Comparison of ENCODE assay signal across 13 cellular contexts in the genomic region with DNA sequence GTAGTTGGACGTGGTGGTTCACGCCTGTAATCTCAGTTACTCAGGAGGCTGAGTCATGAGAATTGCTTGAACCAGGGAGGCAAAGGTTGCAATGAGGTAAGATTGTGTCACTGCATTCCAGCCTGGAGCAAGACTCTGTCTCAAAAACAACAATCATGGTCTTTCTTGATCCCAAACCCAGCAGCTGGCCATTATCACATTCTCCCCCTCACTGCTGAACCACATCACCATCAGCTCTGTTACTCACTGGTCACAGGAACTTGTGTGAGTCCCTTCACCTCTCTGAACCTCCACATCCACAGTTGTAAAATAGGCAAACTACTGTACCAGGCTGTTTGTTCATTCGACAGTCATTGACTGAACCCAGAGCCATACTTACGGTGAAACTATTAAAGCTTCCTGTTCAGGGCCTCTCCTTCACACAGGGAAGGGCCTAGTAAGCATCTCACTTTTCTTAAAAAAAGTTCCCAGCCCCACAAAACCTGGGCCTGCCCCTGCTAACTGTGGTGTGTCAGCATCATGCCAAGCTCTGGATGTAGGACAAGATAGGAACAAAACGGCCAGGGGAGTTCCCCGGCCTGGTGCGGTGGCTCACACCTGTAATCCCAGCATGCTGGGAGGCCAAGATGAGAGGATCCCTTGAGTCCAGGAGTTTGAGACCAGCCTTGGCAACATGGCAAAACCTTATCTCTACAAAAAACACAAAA.
DNase-seq lines count a peak whose midpoint lies in the region; ATAC-seq, FAIRE-seq and TF ChIP-seq lines count a peak whose summit lies in the region.
"Had no signal": no experiment of that assay in that cellular context is flagged by ENCODE, and none has a peak within 500 bp of the region (broad histone marks: within the 10 kb centered on the region; RNA-seq: fewer than 3 reads in every experiment).

No MANE protein-coding gene starts in this region.

- H3K4me1 Mint-ChIP-seq in CD4-positive, alpha-beta T cell (ENCODE audit: low read depth): no peaks in the 10 kb centered on the region
- H3K4me1 Mint-ChIP-seq: brain had no signal

- H3K36me3 Mint-ChIP-seq in CD4-positive, alpha-beta T cell (ENCODE audit: low read depth): no peaks in the 10 kb centered on the region
- H3K36me3 Mint-ChIP-seq: brain had no signal

- peaks cover 52% of the 10 kb centered on the region for H3K4me1 ChIP-seq in HepG2 (ENCODE audit: insufficient read depth, low read length)
- H3K4me1 ChIP-seq: gastroesophageal sphincter had no signal

- in situ Hi-C loops in HepG2 (cut with HindIII; ENCODE audit: extremely low pct_ligation_motif_present, low pct_unique_long_range_greater_than_20kb): loop anchor here (10.0 kb wide), 1 partner anchor 60 kb away; no protein-coding TSS in a partner anchor

- H3K79me2 ChIP-seq in HepG2 (ENCODE audit: insufficient read depth, low read length): no peaks in the 10 kb centered on the region

- H3K27ac Mint-ChIP-seq in CD4-positive, alpha-beta T cell: no peak overlapping the region
- H3K27ac Mint-ChIP-seq: brain had no signal

- intact Hi-C loops in HepG2 (cut with micrococcal nuclease; ENCODE audit: unreplicated experiment): loop anchor here (10.0 kb wide), 1 partner anchor 50 kb away; no protein-coding TSS in a partner anchor
- intact Hi-C loops in CD4-positive, alpha-beta T cell (cut with DNase I, micrococcal nuclease): no loop called here

- H2AFZ ChIP-seq in HepG2 (ENCODE audit: low read length): no peak overlapping the region

- no peak overlapping the region for H3K4me3 ChIP-seq in cardiac fibroblast (replicated peaks in 1 of 2; ENCODE audit: low read depth in 2 of 2, low read length in 2 of 2)
- H3K4me3 ChIP-seq in HepG2 (replicated peaks in 1 of 3; ENCODE audit: insufficient read depth in 1 of 3, low read depth in 2 of 3, low read length in 3 of 3): no peak overlapping the region
- H3K4me3 ChIP-seq: BLaER1 treated with 17β-estradiol and CSF1 and Interleukin-3, amounts not matched to agents 10 nM and 100 nM; gastroesophageal sphincter; Peyer's patch had no signal

- no peaks in the 10 kb centered on the region for H3K9me3 ChIP-seq in HepG2 (ENCODE audit: low read length)
- no peaks in the 10 kb centered on the region for H3K9me3 ChIP-seq in CD4-positive, alpha-beta T cell (ENCODE audit: control insufficient read depth, low read length)
- H3K9me3 ChIP-seq: BLaER1 treated with 17β-estradiol and CSF1 and Interleukin-3, amounts not matched to agents 10 nM and 100 nM; gastroesophageal sphincter had no signal

- H3K27me3 Mint-ChIP-seq in CD4-positive, alpha-beta T cell: peaks cover 3% of the 10 kb centered on the region
- H3K27me3 Mint-ChIP-seq: brain had no signal

- CTCF ChIA-PET in HepG2 (lab: Yijun Ruan, JAX; ENCODE audit: low intra/inter-chr PET ratio, low total read pairs): no interaction called here
- CTCF ChIA-PET in CD4-positive, alpha-beta T cell (lab: Charles Lee): no interaction called here

- no peak overlapping the region for H3K9ac ChIP-seq in HepG2 (ENCODE audit: insufficient read depth, low read depth, low read length)
- H3K9ac ChIP-seq: BLaER1 treated with 17β-estradiol and CSF1 and Interleukin-3, amounts not matched to agents 10 nM and 100 nM had no signal

- DNase-seq in AG08396 (ENCODE audit: low spot score): peak; percentile 80
- DNase-seq in HTR-8/SVneo (ENCODE audit: insufficient read length, low spot score): peak; percentile 36
- peak; percentile 79 to 91 for DNase-seq in cardiac fibroblast (ENCODE audit: low read depth in 2 of 2)
- peak; percentile 48 for DNase-seq in HepG2 (ENCODE audit: low spot score)
- no peak for DNase-seq in NCI-H2081 (lab: John Stamatoyannopoulos, UW)
- DNase-seq in effector CD4-positive, alpha-beta T cell: no peak
- no peak for DNase-seq in CD4-positive, alpha-beta T cell
- DNase-seq: activated T-cell treated with anti-CD3 and anti-CD28 coated beads for 4 hours had no signal

- no peaks in the 10 kb centered on the region for H3K27me3 ChIP-seq in HepG2 (ENCODE audit: control insufficient read depth in 1 of 2, insufficient read depth in 2 of 2, low read length in 2 of 2)
- H3K27me3 ChIP-seq in CD4-positive, alpha-beta T cell (ENCODE audit: control insufficient read depth, insufficient read depth, low read length): no peaks in the 10 kb centered on the region
- H3K27me3 ChIP-seq: BLaER1 treated with 17β-estradiol and CSF1 and Interleukin-3, amounts not matched to agents 10 nM and 100 nM; gastroesophageal sphincter; Peyer's patch had no signal

- TF ChIP-seq CTCF in cardiac fibroblast (IDR thresholded peaks at IDR 0.05; ENCODE audit: low read depth, low read length) (no peak), HepG2 (CRISPR knock-in tag; IDR thresholded peaks at IDR 0.05) (no peak)
- no peak for TF ChIP-seq CTCF in CD4-positive, alpha-beta T cell (IDR thresholded peaks at IDR 0.05)

- peak; percentile 91 for FAIRE-seq in HTR-8/SVneo (lab: Jason Lieb, UNC)
- peak; percentile 12 for FAIRE-seq in HepG2 (lab: Jason Lieb, UNC)

- H3K27ac ChIP-seq in HepG2 (ENCODE audit: extremely low read length, insufficient read depth, low read length): no peak overlapping the region
- H3K27ac ChIP-seq in CD4-positive, alpha-beta T cell (ENCODE audit: low read depth, low read length): no peak overlapping the region
- H3K27ac ChIP-seq: BLaER1 treated with 17β-estradiol and CSF1 and Interleukin-3, amounts not matched to agents 10 nM and 100 nM; gastroesophageal sphincter had no signal

- TF ChIP-seq EP300 in HepG2 (IDR thresholded peaks at IDR 0.05; ENCODE audit: low read depth in 2 of 2, low read length in 2 of 2) (no peak), HepG2 (CRISPR knock-in tag; IDR thresholded peaks at IDR 0.05; ENCODE audit: borderline replicate concordance) (no peak)

- TF ChIP-seq RAD21 in HepG2 (CRISPR knock-in tag; IDR thresholded peaks at IDR 0.05): no peak

- H3K9me3 Mint-ChIP-seq in CD4-positive, alpha-beta T cell: no peaks in the 10 kb centered on the region

- H3K4me3 Mint-ChIP-seq in CD4-positive, alpha-beta T cell: no peak overlapping the region
- H3K4me3 Mint-ChIP-seq: brain had no signal

- H3K36me3 ChIP-seq in HepG2 (replicated peaks in 1 of 2; ENCODE audit: control insufficient read depth in 1 of 2, insufficient read depth in 2 of 2, low read length in 2 of 2): no peaks in the 10 kb centered on the region
- H3K36me3 ChIP-seq: BLaER1 treated with 17β-estradiol and CSF1 and Interleukin-3, amounts not matched to agents 10 nM and 100 nM; gastroesophageal sphincter; Peyer's patch had no signal

- no peak for TF ChIP-seq POLR2A in HepG2 (IDR thresholded peaks at IDR 0.05; ENCODE audit: insufficient read depth in 1 of 2, low read depth in 2 of 2, low read length in 2 of 2)

- no peaks in the 10 kb centered on the region for H4K20me1 ChIP-seq in HepG2 (ENCODE audit: insufficient read depth, low read length)
- H4K20me1 ChIP-seq: BLaER1 treated with 17β-estradiol and CSF1 and Interleukin-3, amounts not matched to agents 10 nM and 100 nM had no signal

- H3K4me2 ChIP-seq in HepG2 (ENCODE audit: low read depth, low read length): peak overlapping the region; percentile 24; the same call in 1 of the 2 replicates
- H3K4me2 ChIP-seq: BLaER1 treated with 17β-estradiol and CSF1 and Interleukin-3, amounts not matched to agents 10 nM and 100 nM had no signal

- ATAC-seq in HepG2: peak; percentile 34
- ATAC-seq in HG03095 (IDR thresholded peaks at IDR 0.05; ENCODE audit: unreplicated experiment): no peak
- ATAC-seq in CD4-positive, alpha-beta T cell (ENCODE audit: poor library complexity): no peak
- ATAC-seq: gastroesophageal sphincter had no signal

- POLR2A ChIA-PET in HepG2 (lab: Yijun Ruan, JAX): no interaction called here
- POLR2A ChIA-PET in CD4-positive, alpha-beta T cell (lab: Charles Lee): no interaction called here

- 9% methylated on average over 6 of the region's 7 CpGs for WGBS in HepG2 (ENCODE audit: low lambda C conversion rate)

- BruUV-seq in HepG2 (replicated peaks; lab: Mats Ljungman, UMichigan): no TSS peak

TF ChIP-seq in HepG2, 621 proteins besides CTCF, POLR2A, EP300 and RAD21 (continues in another document):
- TF ChIP-seq, protein P1, sequence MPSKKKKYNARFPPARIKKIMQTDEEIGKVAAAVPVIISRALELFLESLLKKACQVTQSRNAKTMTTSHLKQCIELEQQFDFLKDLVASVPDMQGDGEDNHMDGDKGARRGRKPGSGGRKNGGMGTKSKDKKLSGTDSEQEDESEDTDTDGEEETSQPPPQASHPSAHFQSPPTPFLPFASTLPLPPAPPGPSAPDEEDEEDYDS (CRISPR knock-in tag; IDR thresholded peaks at IDR 0.05): no peak
- TF ChIP-seq ZNF317 (CRISPR knock-in tag; IDR thresholded peaks at IDR 0.05): peak; percentile 87
- TF ChIP-seq TEAD3 (CRISPR knock-in tag; optimal IDR thresholded peaks at IDR 0.05; ENCODE audit: borderline replicate concordance): peak; percentile 95
- no peak for TF ChIP-seq SOX13 (IDR thresholded peaks at IDR 0.05)
- no peak for TF ChIP-seq SOX13 (CRISPR knock-in tag; conservative IDR thresholded peaks at IDR 0.05 in 1 of 2, IDR thresholded peaks at IDR 0.05 in 1 of 2)
- TF ChIP-seq FOSL2 (CRISPR knock-in tag; IDR thresholded peaks at IDR 0.05): peak; percentile 70
- TF ChIP-seq MAFG (CRISPR knock-in tag; IDR thresholded peaks at IDR 0.05): no peak
- TF ChIP-seq, protein P2, sequence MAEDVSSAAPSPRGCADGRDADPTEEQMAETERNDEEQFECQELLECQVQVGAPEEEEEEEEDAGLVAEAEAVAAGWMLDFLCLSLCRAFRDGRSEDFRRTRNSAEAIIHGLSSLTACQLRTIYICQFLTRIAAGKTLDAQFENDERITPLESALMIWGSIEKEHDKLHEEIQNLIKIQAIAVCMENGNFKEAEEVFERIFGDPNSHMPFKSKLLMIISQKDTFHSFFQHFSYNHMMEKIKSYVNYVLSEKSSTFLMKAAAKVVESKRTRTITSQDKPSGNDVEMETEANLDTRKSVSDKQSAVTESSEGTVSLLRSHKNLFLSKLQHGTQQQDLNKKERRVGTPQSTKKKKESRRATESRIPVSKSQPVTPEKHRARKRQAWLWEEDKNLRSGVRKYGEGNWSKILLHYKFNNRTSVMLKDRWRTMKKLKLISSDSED (CRISPR knock-in tag; IDR thresholded peaks at IDR 0.05): no peak
- no peak; the same call in 1 of the 2 replicates for TF ChIP-seq RXRA (CRISPR knock-in tag; IDR thresholded peaks at IDR 0.05)
- TF ChIP-seq MAFF (IDR thresholded peaks at IDR 0.05; ENCODE audit: low read depth, low read length): peak; percentile 39; the same call in 1 of the 2 replicates

Comparison
In these comparisons a context has a peak if more than half of its experiments do, and no peak if none do; other contexts are left out.
1. DNase-seq: peak in AG08396 (single experiment), HTR-8/SVneo (single experiment), cardiac fibroblast (2 of 2) and HepG2 (single experiment); none in NCI-H2081 (0 of 2), effector CD4-positive, alpha-beta T cell (single experiment) and CD4-positive, alpha-beta T cell (0 of 10).